In genomic region chr2:201808070-201808469, GRCh38 we compare ENCODE assay signal across 21 cellular contexts. TPM values are rescaled to one million over a fixed set of nuclear protein-coding genes. Genes with fewer than 3 reads are reported as not detected.
A peak's percentile ranks its signal among the peaks of the same experiment; 100 is the strongest.
DNase-seq lines count a peak whose midpoint lies in the region; FAIRE-seq and TF ChIP-seq lines count a peak whose summit lies in the region.
"Had no signal": no experiment of that assay in that cellular context is flagged by ENCODE, and none has a peak within 500 bp of the region (broad histone marks: within the 10 kb centered on the region; RNA-seq: fewer than 3 reads in every experiment).

No MANE protein-coding gene starts in this region.

- peak overlapping the region; percentile 61 for H2AFZ ChIP-seq in astrocyte (ENCODE audit: low read depth, low read length)

- peaks cover 23% of the 10 kb centered on the region for H3K4me1 ChIP-seq in astrocyte (ENCODE audit: insufficient read depth, low read length)
- peaks cover 2% of the 10 kb centered on the region for H3K4me1 ChIP-seq in mesendoderm (ENCODE audit: control insufficient read depth, low read depth, low read length)
- H3K4me1 ChIP-seq: foreskin keratinocyte had no signal

- DNase-seq in NCI-H2171 treated with DMSO at 0.1 percent for 48 hours (lab: John Stamatoyannopoulos, UW) (peak; percentile 42), NCI-H2171 (lab: John Stamatoyannopoulos, UW) (no peak), astrocyte (ENCODE audit: low read depth) (no peak), mesendoderm (peak; percentile 40), type B pancreatic cell (ENCODE audit: extremely low spot score, unreplicated experiment) (no peak), SW 1271 (lab: John Stamatoyannopoulos, UW) (no peak), SIG-M5 (lab: John Stamatoyannopoulos, UW) (no peak)
- no peak for DNase-seq in activated CD4-positive, alpha-beta T cell treated with anti-CD3 and anti-CD28 coated beads for 1 hour
- DNase-seq: activated effector memory CD4-positive, alpha-beta T cell treated with Interleukin-2 at 50 U/mL for 16 hours; CD8-positive, alpha-beta memory T cell; foreskin keratinocyte; naive B cell; NCI-H1417 treated with DMSO at 0.1 percent for 48 hours; NCI-H226; NK-92 treated with Interleukin-12 subunit alpha and Interleukin-12 subunit beta, amount 100 ng/mL, for 24 hours; posterior cingulate gyrus; spleen; T-helper 1 cell; trophoblast cell had no signal

- H3K4me3 Mint-ChIP-seq in astrocyte (ENCODE audit: unreplicated experiment) (no peak overlapping the region), type B pancreatic cell (peak overlapping the region; percentile 62)
- H3K4me3 Mint-ChIP-seq: CD8-positive, alpha-beta memory T cell; naive B cell; WTC11 had no signal

- H4K8ac ChIP-seq in mesendoderm (ENCODE audit: low read depth, low read length) = no peak overlapping the region

- peak overlapping the region; percentile 56 for H3K4me2 ChIP-seq in astrocyte (ENCODE audit: low read length)
- no peak overlapping the region for H3K4me2 ChIP-seq in mesendoderm (ENCODE audit: low read length)

- no peak overlapping the region for H3K4ac ChIP-seq in mesendoderm (ENCODE audit: low read depth, low read length)

- H2BK5ac ChIP-seq in mesendoderm (ENCODE audit: low read length) = no peak overlapping the region

- H3K27me3 ChIP-seq in astrocyte (ENCODE audit: insufficient read depth, low read length) (no peaks in the 10 kb centered on the region), mesendoderm (ENCODE audit: insufficient read depth, low read length, poor library complexity) (no peaks in the 10 kb centered on the region)
- H3K27me3 ChIP-seq: foreskin keratinocyte had no signal

- H3K79me2 ChIP-seq in astrocyte (ENCODE audit: insufficient read depth, low read length) (no peaks in the 10 kb centered on the region), mesendoderm (ENCODE audit: control insufficient read depth, insufficient read depth, low read length) (no peaks in the 10 kb centered on the region)

- H4K5ac ChIP-seq in mesendoderm (ENCODE audit: low read length) = no peak overlapping the region

- no peak overlapping the region for H2BK120ac ChIP-seq in mesendoderm (ENCODE audit: low read depth, low read length)

- H3K4me1 Mint-ChIP-seq in astrocyte (ENCODE audit: low read depth, unreplicated experiment) (peaks cover 30% of the 10 kb centered on the region), type B pancreatic cell (ENCODE audit: unreplicated experiment) (peaks cover 30% of the 10 kb centered on the region)
- H3K4me1 Mint-ChIP-seq: CD8-positive, alpha-beta memory T cell had no signal

- TF ChIP-seq CTCF in astrocyte (IDR thresholded peaks at IDR 0.05; ENCODE audit: insufficient read depth, low read depth, low read length) (no peak), type B pancreatic cell (conservative IDR thresholded peaks at IDR 0.05) (no peak)

- H3K27ac ChIP-seq in astrocyte (ENCODE audit: low read depth, low read length) = no peak overlapping the region
- H3K27ac ChIP-seq in mesendoderm (ENCODE audit: low read depth, low read length) = no peak overlapping the region
- H3K27ac ChIP-seq: foreskin keratinocyte, spleen had no signal

- no peak overlapping the region for H3K18ac ChIP-seq in mesendoderm (ENCODE audit: low read length)

- H3K9me3 ChIP-seq in astrocyte (ENCODE audit: insufficient read depth, low read depth, low read length) = no peaks in the 10 kb centered on the region
- H3K9me3 ChIP-seq: spleen had no signal

- no peak overlapping the region for H2AK5ac ChIP-seq in mesendoderm (ENCODE audit: low read length)

- H3K27ac Mint-ChIP-seq in astrocyte (ENCODE audit: unreplicated experiment) = peak overlapping the region; percentile 96
- H3K27ac Mint-ChIP-seq in type B pancreatic cell = peak overlapping the region; percentile 69
- H3K27ac Mint-ChIP-seq: WTC11 had no signal

- H3K9me3 Mint-ChIP-seq in astrocyte (ENCODE audit: unreplicated experiment) = no peaks in the 10 kb centered on the region
- H3K9me3 Mint-ChIP-seq in type B pancreatic cell = no peaks in the 10 kb centered on the region
- H3K9me3 Mint-ChIP-seq: CD8-positive, alpha-beta memory T cell; naive B cell; WTC11 had no signal

- no peak overlapping the region for H3K23ac ChIP-seq in mesendoderm (ENCODE audit: low read length)

- no peak for FAIRE-seq in astrocyte (lab: Jason Lieb, UNC)

- H3K56ac ChIP-seq in mesendoderm (ENCODE audit: low read length) = no peak overlapping the region

- H3K36me3 ChIP-seq in astrocyte (ENCODE audit: insufficient read depth, low read length) (no peaks in the 10 kb centered on the region), mesendoderm (ENCODE audit: control insufficient read depth, insufficient read depth, low read length) (no peaks in the 10 kb centered on the region)
- H3K36me3 ChIP-seq: spleen had no signal

- no peak overlapping the region for H2BK15ac ChIP-seq in mesendoderm (replicated peaks; ENCODE audit: low read depth)

- WGBS in mesendoderm (ENCODE audit: extremely low coverage, insufficient coverage, low lambda C conversion rate) = no CpG with 5 or more reads among the region's 2 CpGs

- H3K9ac ChIP-seq in astrocyte (ENCODE audit: low read length) = peak overlapping the region; percentile 50
- H3K9ac ChIP-seq in mesendoderm (ENCODE audit: low read length) = no peak overlapping the region

- H3K27me3 Mint-ChIP-seq in astrocyte (ENCODE audit: low read depth, unreplicated experiment) = no peaks in the 10 kb centered on the region
- H3K27me3 Mint-ChIP-seq in type B pancreatic cell = no peaks in the 10 kb centered on the region

- H3K36me3 Mint-ChIP-seq in astrocyte (ENCODE audit: low read depth, unreplicated experiment) = no peaks in the 10 kb centered on the region
- H3K36me3 Mint-ChIP-seq in type B pancreatic cell = no peaks in the 10 kb centered on the region
- H3K36me3 Mint-ChIP-seq: CD8-positive, alpha-beta memory T cell; naive B cell; WTC11 had no signal

- no peaks in the 10 kb centered on the region for H4K20me1 ChIP-seq in astrocyte (ENCODE audit: insufficient read depth, low read length)

- H3K79me1 ChIP-seq in mesendoderm (ENCODE audit: low read length) = no peaks in the 10 kb centered on the region

- H3K4me3 ChIP-seq in astrocyte (ENCODE audit: insufficient read depth, low read depth, low read length) = no peak overlapping the region
- H3K4me3 ChIP-seq in mesendoderm (ENCODE audit: low read length) = no peak overlapping the region
- H3K4me3 ChIP-seq: spleen had no signal

RNA-seq across cellular contexts. Expression of gene CDK15, which starts 1.7 kb away (rescaled TPM):
- 6.6 and 9.3 TPM in 2 replicates for total RNA-seq in astrocyte
- 0.04 TPM for polyA plus RNA-seq in mesendoderm (2013, experiment 1 of 2)
- polyA plus RNA-seq in mesendoderm (2013, experiment 2 of 2) = 0.07 TPM
- total RNA-seq in type B pancreatic cell (ENCODE audit: low replicate concordance) = 1.8 TPM in 1 of 2 replicates, not detected in the other
- total RNA-seq: CD8-positive, alpha-beta memory T cell; HT-29; WTC11 had no signal
- polyA plus RNA-seq: CD8-positive, alpha-beta memory T cell had no signal

RNA-seq across cellular contexts. Expression of gene ALS2, which starts 27.3 kb away (rescaled TPM):
- total RNA-seq in astrocyte = 48.9 and 54.0 TPM in 2 replicates
- polyA plus RNA-seq in mesendoderm (2013, experiment 1 of 2) = 20.7 TPM
- polyA plus RNA-seq in mesendoderm (2013, experiment 2 of 2) = 20.9 TPM
- total RNA-seq in type B pancreatic cell (ENCODE audit: low replicate concordance) = 32.7 and 36.4 TPM in 2 replicates

Comparison
In these comparisons a context has a peak if more than half of its experiments do, and no peak if none do; other contexts are left out.
1. DNase-seq: peak in NCI-H2171 treated with DMSO at 0.1 percent for 48 hours (single experiment) and mesendoderm (single experiment); none in NCI-H2171 (single experiment), astrocyte (single experiment), type B pancreatic cell (single experiment), SW 1271 (0 of 2), SIG-M5 (single experiment) and activated CD4-positive, alpha-beta T cell treated with anti-CD3 and anti-CD28 coated beads for 1 hour (single experiment).